Comparison of ENCODE assay signal across 14 cellular contexts in the genomic region with DNA sequence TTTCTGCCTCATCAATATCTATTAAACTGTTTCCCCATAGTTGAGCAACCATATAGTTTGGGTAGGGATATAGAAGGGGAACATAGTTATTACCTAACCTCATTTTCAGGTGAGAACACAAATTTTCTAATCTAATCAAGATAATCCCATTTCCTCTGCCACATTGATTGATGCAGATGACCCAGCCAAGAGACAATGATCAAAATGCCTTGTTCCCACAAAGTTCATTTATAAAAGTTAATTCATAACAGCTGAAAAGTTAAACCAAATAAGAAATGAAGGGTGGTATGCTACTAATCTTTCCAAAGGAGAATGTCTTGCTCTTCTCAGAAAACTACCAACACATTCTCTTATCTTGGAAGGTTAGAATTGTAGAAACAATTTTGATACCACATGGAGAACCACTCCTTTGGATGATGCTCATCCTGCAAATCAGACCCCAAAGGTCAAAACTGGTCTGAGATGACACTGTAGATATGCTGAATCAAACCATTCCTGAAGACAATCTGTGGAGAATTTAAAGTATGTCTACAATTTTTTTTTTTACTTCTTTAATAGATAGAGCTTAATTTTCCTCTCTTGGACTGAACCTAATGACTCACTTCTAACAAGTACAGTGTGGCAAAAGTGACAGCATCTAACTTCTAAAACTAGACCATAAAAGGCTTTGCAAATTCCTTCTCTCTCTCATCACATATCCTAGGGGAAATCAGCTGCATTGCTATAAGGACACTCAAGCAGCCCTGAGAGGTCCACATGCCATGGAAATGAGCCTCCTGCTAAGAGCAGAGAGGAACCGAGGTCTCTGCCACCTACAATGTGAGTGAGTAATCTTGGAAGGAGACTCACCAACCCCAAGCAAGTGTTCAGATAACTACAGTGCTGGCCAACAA.
DNase-seq lines count a peak whose midpoint lies in the region; ATAC-seq lines count a peak whose summit lies in the region.
"Had no signal": no experiment of that assay in that cellular context is flagged by ENCODE, and none has a peak within 500 bp of the region (broad histone marks: within the 10 kb centered on the region; RNA-seq: fewer than 3 reads in every experiment).

No MANE protein-coding gene starts in this region.

- no peak overlapping the region for H3K27ac ChIP-seq in right cardiac atrium (ENCODE audit: low read length)
- H3K27ac ChIP-seq: esophagus muscularis mucosa had no signal

- H3K4me1 ChIP-seq in right cardiac atrium (ENCODE audit: control insufficient read depth, insufficient read depth, low read length), result no peaks in the 10 kb centered on the region
- H3K4me1 ChIP-seq: esophagus muscularis mucosa had no signal

- no peak overlapping the region for H3K4me3 ChIP-seq in right cardiac atrium (ENCODE audit: low read length)
- H3K4me3 ChIP-seq: esophagus muscularis mucosa, GM12878 had no signal

- peak; percentile 94 for DNase-seq in EL
- peak; percentile 96 for DNase-seq in RPMI7951 (ENCODE audit: low read depth)
- peak; percentile 73 for DNase-seq in fibroblast of gingiva (ENCODE audit: low read depth)
- DNase-seq in pons (ENCODE audit: low spot score), result peak; percentile 4
- DNase-seq in HPDE6-E6E7 (ENCODE audit: extremely low spot score), result no peak
- no peak for DNase-seq in left colon
- DNase-seq in right cardiac atrium, result no peak
- DNase-seq: KG1; NCI-H2029; NK-92 treated with Interleukin-12 subunit alpha and Interleukin-12 subunit beta, amount 100 ng/mL, for 24 hours had no signal

- 45% methylated on average over 1 of the region's 1 CpG for WGBS in right cardiac atrium

- no peaks in the 10 kb centered on the region for H3K9me3 ChIP-seq in right cardiac atrium (ENCODE audit: control insufficient read depth, low read length)
- H3K9me3 ChIP-seq: esophagus muscularis mucosa had no signal

- ATAC-seq in left colon (no peak), right cardiac atrium (no peak), GM18907 (IDR thresholded peaks at IDR 0.05; ENCODE audit: unreplicated experiment) (no peak)
- ATAC-seq: GM12878, HCT116 had no signal

- H3K27me3 ChIP-seq in right cardiac atrium (ENCODE audit: control insufficient read depth, insufficient read depth), result no peaks in the 10 kb centered on the region
- H3K27me3 ChIP-seq: esophagus muscularis mucosa had no signal

- intact Hi-C loops in left colon (cut with DNase I, micrococcal nuclease) (no loop called here), right cardiac atrium (cut with DNase I) (no loop called here)

Comparison
In these comparisons a context has a peak if more than half of its experiments do, and no peak if none do; other contexts are left out.
1. DNase-seq: peak in EL (single experiment), RPMI7951 (single experiment), fibroblast of gingiva (single experiment) and pons (single experiment); none in HPDE6-E6E7 (single experiment), left colon (0 of 2) and right cardiac atrium (0 of 3).